1 cellular context compared by ENCODE assay signal in the genomic region with DNA sequence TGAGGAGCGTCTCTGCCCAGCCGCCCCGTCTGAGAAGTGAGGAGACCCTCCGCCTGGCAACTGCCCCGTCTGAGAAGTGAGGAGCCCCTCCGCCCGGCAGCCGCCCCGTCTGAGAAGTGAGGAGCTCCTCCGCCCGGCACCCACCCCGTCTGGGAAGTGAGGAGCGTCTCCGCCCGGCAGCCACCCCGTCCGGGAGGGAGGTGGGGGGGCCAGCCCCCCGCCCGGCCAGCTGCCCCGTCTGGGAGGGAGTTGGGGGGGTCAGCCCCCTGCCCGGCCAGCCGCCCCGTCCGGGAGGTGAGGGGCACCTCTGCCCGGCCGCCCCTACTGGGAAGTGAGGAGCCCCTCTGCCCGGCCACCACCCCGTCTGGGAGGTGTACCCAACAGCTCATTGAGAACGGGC.
DNase-seq lines count a peak whose midpoint lies in the region.

No MANE protein-coding gene starts in this region.

- peak; percentile 2 for DNase-seq in activated gamma-delta T cell (lab: John Stamatoyannopoulos, UW)
